ENCODE assay signal across 27 cellular contexts in the genomic region with DNA sequence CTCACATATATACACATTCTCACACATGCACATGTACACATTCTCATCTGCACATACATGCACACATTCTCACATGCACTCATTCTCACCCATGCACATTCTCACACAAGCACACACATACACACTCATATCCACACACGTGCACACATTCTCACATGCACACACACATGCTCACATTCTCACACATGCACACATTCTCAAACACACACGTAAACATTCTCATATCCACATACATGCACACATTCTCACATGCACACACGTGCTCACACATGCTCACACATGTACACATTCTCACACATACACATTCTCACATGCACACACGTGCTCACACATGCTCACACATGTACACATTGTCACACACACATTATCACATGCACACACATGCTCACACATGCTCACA.
DNase-seq lines count a peak whose midpoint lies in the region; ATAC-seq, FAIRE-seq and TF ChIP-seq lines count a peak whose summit lies in the region.
"Had no signal": no experiment of that assay in that cellular context is flagged by ENCODE, and none has a peak within 500 bp of the region (broad histone marks: within the 10 kb centered on the region; RNA-seq: fewer than 3 reads in every experiment).

No MANE protein-coding gene starts in this region.

- 75 to 78% methylated on average over 4 of the region's 4 CpGs for WGBS in esophagus squamous epithelium, 2 donors

- TF ChIP-seq CTCF in HEK293 (tag by site-specific recombination; IDR thresholded peaks at IDR 0.05) (no peak), bronchial epithelial cell (IDR thresholded peaks at IDR 0.05; ENCODE audit: insufficient read depth, low read length, severe bottlenecking) (no peak), glutamatergic neuron (IDR thresholded peaks at IDR 0.05; ENCODE audit: partially characterized antibody, unreplicated experiment) (no peak), neural progenitor cell (IDR thresholded peaks at IDR 0.05) (no peak), esophagus squamous epithelium (IDR thresholded peaks at IDR 0.05) (no peak)

- H3K9ac ChIP-seq in neural progenitor cell, result no peak overlapping the region

- ATAC-seq in HG03439 (IDR thresholded peaks at IDR 0.05; ENCODE audit: unreplicated experiment), result no peak
- ATAC-seq: K562, Right ventricle myocardium inferior, SK-N-SH treated with all-trans-retinoic acid at 6 μM for 48 hours had no signal

- no peaks in the 10 kb centered on the region for H3K27me3 ChIP-seq in bronchial epithelial cell (ENCODE audit: control insufficient read depth, insufficient read depth, low read length)
- H3K27me3 ChIP-seq in neural progenitor cell, result no peaks in the 10 kb centered on the region
- peaks cover 0 to 2% (median 0%) of the 10 kb centered on the region in 4 donors for H3K27me3 ChIP-seq in esophagus squamous epithelium
- H3K27me3 ChIP-seq: BLaER1, SJCRH30 had no signal

- TF ChIP-seq POLR2A in esophagus squamous epithelium (IDR thresholded peaks at IDR 0.05), result no peak

- POLR2A ChIA-PET in HEK293 (lab: Yijun Ruan, JAX), result no interaction called here
- POLR2A ChIA-PET in activated CD4-positive, alpha-beta memory T cell treated with anti-CD3 and anti-CD28 coated beads, Interleukin-2, amount 10 ng/mL, durations not matched to agents 7 days and 5 days (lab: Charles Lee), result no interaction called here

- no peak overlapping the region for H2AFZ ChIP-seq in neural progenitor cell (replicated peaks)
- H2AFZ ChIP-seq: PC-9 had no signal

- CTCF ChIA-PET in HEK293 (lab: Yijun Ruan, JAX), result no interaction called here
- CTCF ChIA-PET in activated CD4-positive, alpha-beta memory T cell treated with anti-CD3 and anti-CD28 coated beads, Interleukin-2, amount 10 ng/mL, durations not matched to agents 7 days and 5 days (lab: Charles Lee), result no interaction called here

- H3K4me3 ChIP-seq in HEK293 (ENCODE audit: low read depth, low read length) (no peak overlapping the region), bronchial epithelial cell (ENCODE audit: low read depth, low read length) (no peak overlapping the region), neural progenitor cell (no peak overlapping the region), esophagus squamous epithelium (no peak overlapping the region)
- H3K4me3 ChIP-seq: K562, PC-9, SJCRH30 had no signal

- H3K27ac ChIP-seq in HEK293 (ENCODE audit: extremely low read depth, low read depth, low read length) (no peak overlapping the region), neural progenitor cell (no peak overlapping the region), esophagus squamous epithelium (no peak overlapping the region)
- H3K27ac ChIP-seq: BLaER1, PC-9, SJCRH30 had no signal

- H3K4me1 ChIP-seq in HEK293 (ENCODE audit: control insufficient read depth, insufficient read depth, low read length) (no peaks in the 10 kb centered on the region), neural progenitor cell (peaks cover 29% of the 10 kb centered on the region), esophagus squamous epithelium (peaks cover 5 to 21% (median 6%) of the 10 kb centered on the region in 3 donors)
- H3K4me1 ChIP-seq: SJCRH30 had no signal

- H3K27ac Mint-ChIP-seq in glutamatergic neuron (ENCODE audit: unreplicated experiment), result peak overlapping the region; percentile 9
- H3K27ac Mint-ChIP-seq in neural progenitor cell, result peak overlapping the region; percentile 38
- H3K27ac Mint-ChIP-seq in activated CD4-positive, alpha-beta memory T cell treated with anti-CD3 and anti-CD28 coated beads, Interleukin-2, amount 10 ng/mL, durations not matched to agents 7 days and 5 days, result no peak overlapping the region
- H3K27ac Mint-ChIP-seq: CD4-positive, CD25-positive, alpha-beta regulatory T cell; HFFc6 had no signal

- H3K4me2 ChIP-seq in neural progenitor cell, result no peak overlapping the region
- H3K4me2 ChIP-seq: PC-9 had no signal

- H3K4me1 Mint-ChIP-seq in glutamatergic neuron (ENCODE audit: low read depth, unreplicated experiment), result peaks cover 8% of the 10 kb centered on the region
- H3K4me1 Mint-ChIP-seq in neural progenitor cell, result peaks cover 57% of the 10 kb centered on the region
- no peaks in the 10 kb centered on the region for H3K4me1 Mint-ChIP-seq in activated CD4-positive, alpha-beta memory T cell treated with anti-CD3 and anti-CD28 coated beads, Interleukin-2, amount 10 ng/mL, durations not matched to agents 7 days and 5 days
- H3K4me1 Mint-ChIP-seq: CD4-positive, CD25-positive, alpha-beta regulatory T cell had no signal

- H3K9me3 ChIP-seq in HEK293 (ENCODE audit: control insufficient read depth, insufficient read depth, low read depth, low read length), result no peaks in the 10 kb centered on the region
- H3K9me3 ChIP-seq in neural progenitor cell (ENCODE audit: low read depth), result no peaks in the 10 kb centered on the region
- no peaks in the 10 kb centered on the region for H3K9me3 ChIP-seq in esophagus squamous epithelium
- H3K9me3 ChIP-seq: SJCRH30 had no signal

- H3K79me2 ChIP-seq in neural progenitor cell (ENCODE audit: low read depth), result no peaks in the 10 kb centered on the region

- intact Hi-C loops in esophagus squamous epithelium (cut with DNase I), result no loop called here

- no peaks in the 10 kb centered on the region for H3K36me3 ChIP-seq in HEK293 (ENCODE audit: control insufficient read depth in 2 of 2, insufficient read depth in 1 of 2, low read length in 2 of 2)
- no peaks in the 10 kb centered on the region for H3K36me3 ChIP-seq in bronchial epithelial cell (ENCODE audit: control insufficient read depth, insufficient read depth, low read length)
- H3K36me3 ChIP-seq in neural progenitor cell, result no peaks in the 10 kb centered on the region
- no peaks in the 10 kb centered on the region for H3K36me3 ChIP-seq in esophagus squamous epithelium
- H3K36me3 ChIP-seq: BLaER1, SJCRH30 had no signal

- peaks cover 15% of the 10 kb centered on the region for H3K27me3 Mint-ChIP-seq in glutamatergic neuron (ENCODE audit: unreplicated experiment)
- H3K27me3 Mint-ChIP-seq in neural progenitor cell (ENCODE audit: insufficient read depth, low read depth), result peaks cover 26% of the 10 kb centered on the region
- H3K27me3 Mint-ChIP-seq in activated CD4-positive, alpha-beta memory T cell treated with anti-CD3 and anti-CD28 coated beads, Interleukin-2, amount 10 ng/mL, durations not matched to agents 7 days and 5 days, result no peaks in the 10 kb centered on the region
- H3K27me3 Mint-ChIP-seq: CD4-positive, CD25-positive, alpha-beta regulatory T cell had no signal

- H3F3A ChIP-seq in neural progenitor cell (ENCODE audit: low read depth), result peaks cover 30% of the 10 kb centered on the region

- H4K20me1 ChIP-seq in neural progenitor cell (ENCODE audit: low read depth), result no peaks in the 10 kb centered on the region
- H4K20me1 ChIP-seq: BLaER1 had no signal

- H3K9me3 Mint-ChIP-seq in glutamatergic neuron (ENCODE audit: unreplicated experiment) (peaks cover 29% of the 10 kb centered on the region), neural progenitor cell (peaks cover 13% of the 10 kb centered on the region)
- H3K9me3 Mint-ChIP-seq in activated CD4-positive, alpha-beta memory T cell treated with anti-CD3 and anti-CD28 coated beads, Interleukin-2, amount 10 ng/mL, durations not matched to agents 7 days and 5 days, result peaks cover 42% of the 10 kb centered on the region

- H3K36me3 Mint-ChIP-seq in glutamatergic neuron (ENCODE audit: unreplicated experiment) (peaks cover 18% of the 10 kb centered on the region), neural progenitor cell (no peaks in the 10 kb centered on the region)
- H3K36me3 Mint-ChIP-seq in activated CD4-positive, alpha-beta memory T cell treated with anti-CD3 and anti-CD28 coated beads, Interleukin-2, amount 10 ng/mL, durations not matched to agents 7 days and 5 days (ENCODE audit: low read depth), result peaks cover 22% of the 10 kb centered on the region
- H3K36me3 Mint-ChIP-seq: CD4-positive, CD25-positive, alpha-beta regulatory T cell had no signal

- DNase-seq in bronchial epithelial cell (ENCODE audit: low read depth) (no peak), glutamatergic neuron (no peak), neural progenitor cell (ENCODE audit: low spot score) (no peak), esophagus squamous epithelium (lab: John Stamatoyannopoulos, UW) (no peak)
- no peak for DNase-seq in activated naive CD4-positive, alpha-beta T cell (lab: John Stamatoyannopoulos, UW)
- DNase-seq in activated CD4-positive, alpha-beta memory T cell treated with anti-CD3 and anti-CD28 coated beads, Interleukin-2, amount 10 ng/mL, durations not matched to agents 7 days and 5 days, result no peak
- DNase-seq: CD4-positive, CD25-positive, alpha-beta regulatory T cell; DMS153; DND-41; HFFc6; Kasumi-1; MV-4-11; NCI-H1105; NCI-H1436 treated with DMSO at 0.1 percent for 48 hours; NCI-H1930; NCI-H446; NCI-H526; PC-9; SJCRH30 had no signal

- no peak overlapping the region for H3K4me3 Mint-ChIP-seq in glutamatergic neuron (ENCODE audit: unreplicated experiment)
- H3K4me3 Mint-ChIP-seq in neural progenitor cell, result peak overlapping the region; percentile 42
- H3K4me3 Mint-ChIP-seq in activated CD4-positive, alpha-beta memory T cell treated with anti-CD3 and anti-CD28 coated beads, Interleukin-2, amount 10 ng/mL, durations not matched to agents 7 days and 5 days, result no peak overlapping the region
- H3K4me3 Mint-ChIP-seq: HFFc6 had no signal

- FAIRE-seq in bronchial epithelial cell (lab: Jason Lieb, UNC), result peak; percentile 99
- FAIRE-seq: A204.1, GM19239, K562 had no signal

TF ChIP-seq in HEK293, 187 proteins besides CTCF, POLR2A, EP300 and RAD21:
- no peak for TF ChIP-seq ZNF266 (tag by site-specific recombination; IDR thresholded peaks at IDR 0.05; ENCODE audit: low read depth)
- TF ChIP-seq, protein P1, sequence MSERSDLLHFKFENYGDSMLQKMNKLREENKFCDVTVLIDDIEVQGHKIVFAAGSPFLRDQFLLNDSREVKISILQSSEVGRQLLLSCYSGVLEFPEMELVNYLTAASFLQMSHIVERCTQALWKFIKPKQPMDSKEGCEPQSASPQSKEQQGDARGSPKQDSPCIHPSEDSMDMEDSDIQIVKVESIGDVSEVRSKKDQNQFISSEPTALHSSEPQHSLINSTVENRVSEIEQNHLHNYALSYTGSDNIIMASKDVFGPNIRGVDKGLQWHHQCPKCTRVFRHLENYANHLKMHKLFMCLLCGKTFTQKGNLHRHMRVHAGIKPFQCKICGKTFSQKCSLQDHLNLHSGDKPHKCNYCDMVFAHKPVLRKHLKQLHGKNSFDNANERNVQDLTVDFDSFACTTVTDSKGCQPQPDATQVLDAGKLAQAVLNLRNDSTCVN (tag by site-specific recombination; optimal IDR thresholded peaks at IDR 0.05), result peak; percentile 20
